In the genomic region with DNA sequence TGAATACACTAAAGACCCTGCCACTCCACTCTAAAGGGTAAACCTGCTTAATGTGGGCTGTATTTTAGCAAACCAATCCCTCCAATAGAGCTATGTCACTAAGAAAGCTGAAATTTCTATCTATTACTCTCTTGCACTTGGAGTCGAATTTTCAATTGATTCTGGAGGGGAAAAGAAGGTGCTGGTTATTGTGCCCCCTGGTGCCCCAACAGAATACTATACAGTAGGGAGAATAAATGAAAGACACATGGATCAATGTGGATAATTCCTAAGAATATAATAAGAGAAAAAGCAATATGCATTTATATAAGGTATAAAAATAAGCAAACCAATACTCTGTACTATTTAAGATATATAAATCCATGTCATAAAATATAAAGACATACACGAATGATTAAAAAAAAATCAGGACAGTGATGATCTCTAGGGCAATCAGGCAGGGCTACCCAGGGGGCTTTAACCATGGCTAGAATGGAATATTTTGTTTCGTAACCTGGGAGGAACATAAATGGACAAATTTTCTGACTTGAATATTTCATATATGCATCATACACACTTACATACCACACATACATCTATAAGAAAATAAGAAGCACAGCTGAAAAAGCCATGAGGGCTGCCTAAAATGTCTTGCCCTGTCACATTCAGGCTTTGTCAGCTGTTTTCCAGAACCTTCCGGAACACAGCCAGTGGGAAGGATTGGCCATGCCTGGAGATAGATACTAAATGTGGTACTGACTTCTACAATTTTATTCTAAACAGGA, we compare ENCODE assay signal across 8 cellular contexts. TPM values are rescaled to one million over a fixed set of nuclear protein-coding genes. Genes with fewer than 3 reads are reported as not detected.
DNase-seq lines count a peak whose midpoint lies in the region; ATAC-seq, FAIRE-seq and TF ChIP-seq lines count a peak whose summit lies in the region.

No MANE protein-coding gene starts in this region.

- no peak overlapping the region for H3K27ac Mint-ChIP-seq in stimulated activated effector memory CD8-positive, alpha-beta T cell treated with anti-CD3 and anti-CD28 coated beads, Interleukin-12 subunit alpha, Interleukin-12 subunit beta, amount 100 ng/mL, for 72 hours

- H3K4me1 ChIP-seq in stomach, result peaks cover 0 to 16% (median 6%) of the 10 kb centered on the region in 4 donors

- FAIRE-seq in H54 (lab: Jason Lieb, UNC), result no peak

- no peaks in the 10 kb centered on the region for H3K9me3 ChIP-seq in stomach

- DNase-seq in AML-193 (lab: John Stamatoyannopoulos, UW) (peak; percentile 24 to 31), OCI-M1 (lab: John Stamatoyannopoulos, UW) (peak; percentile 3), fibroblast of peridontal ligament (ENCODE audit: extremely low read depth) (peak; percentile 60), stomach (no peak), H54 (ENCODE audit: insufficient read length, low spot score) (no peak)
- no peak for DNase-seq in stimulated activated effector memory CD8-positive, alpha-beta T cell treated with anti-CD3 and anti-CD28 coated beads, Interleukin-12 subunit alpha, Interleukin-12 subunit beta, amount 100 ng/mL, for 72 hours (ENCODE audit: low spot score in 2 of 2)

- peak; percentile 29; the same call in 1 of the 2 replicates for TF ChIP-seq CTCF in GM12875 (IDR thresholded peaks at IDR 0.05; ENCODE audit: borderline replicate concordance, insufficient read depth, low read depth, low read length)
- peak in 5 of 7 experiments; percentile 10 to 52 (median 34) for TF ChIP-seq CTCF in stomach (IDR thresholded peaks at IDR 0.05)

- H3K4me3 ChIP-seq in GM12875 (ENCODE audit: low read depth, low read length), result no peak overlapping the region
- H3K4me3 ChIP-seq in stomach, result no peak overlapping the region

- ATAC-seq in esophagus mucosa, result no peak
- no peak for ATAC-seq in stimulated activated effector memory CD8-positive, alpha-beta T cell treated with anti-CD3 and anti-CD28 coated beads, Interleukin-12 subunit alpha, Interleukin-12 subunit beta, amount 100 ng/mL, for 72 hours

- no peaks in the 10 kb centered on the region for H3K27me3 ChIP-seq in stomach

- H3K36me3 ChIP-seq in stomach, result no peaks in the 10 kb centered on the region

- TF ChIP-seq POLR2A in stomach (IDR thresholded peaks at IDR 0.05) (no peak), H54 (IDR thresholded peaks at IDR 0.05; ENCODE audit: low read depth, low read length) (no peak)

- H3K9me3 Mint-ChIP-seq in stimulated activated effector memory CD8-positive, alpha-beta T cell treated with anti-CD3 and anti-CD28 coated beads, Interleukin-12 subunit alpha, Interleukin-12 subunit beta, amount 100 ng/mL, for 72 hours, result no peaks in the 10 kb centered on the region

- intact Hi-C loops in stomach (cut with DNase I; ENCODE audit: low total_unique reads), result no loop called here

- H3K36me3 Mint-ChIP-seq in stimulated activated effector memory CD8-positive, alpha-beta T cell treated with anti-CD3 and anti-CD28 coated beads, Interleukin-12 subunit alpha, Interleukin-12 subunit beta, amount 100 ng/mL, for 72 hours, result no peaks in the 10 kb centered on the region

- no peak for TF ChIP-seq EP300 in stomach (IDR thresholded peaks at IDR 0.05)

- H3K4me3 Mint-ChIP-seq in stimulated activated effector memory CD8-positive, alpha-beta T cell treated with anti-CD3 and anti-CD28 coated beads, Interleukin-12 subunit alpha, Interleukin-12 subunit beta, amount 100 ng/mL, for 72 hours, result no peak overlapping the region

- peaks cover 6% of the 10 kb centered on the region for H3K4me1 Mint-ChIP-seq in stimulated activated effector memory CD8-positive, alpha-beta T cell treated with anti-CD3 and anti-CD28 coated beads, Interleukin-12 subunit alpha, Interleukin-12 subunit beta, amount 100 ng/mL, for 72 hours

- WGBS in stomach, 5 donors, result 76 to 82% (median 79%) methylated on average over 4 of the region's 4 CpGs

- H3K27ac ChIP-seq in stomach, result no peak overlapping the region

RNA-seq across cellular contexts. Expression of a gene that starts 54.4 kb away (rescaled TPM):
- total RNA-seq in stomach (10 to 100 TPM in 3 of 5 donors, 1 to 10 TPM in 2; 9.6 to 20.4 (median 10.3) TPM), esophagus mucosa (9.0 TPM)
- polyA plus RNA-seq in stomach, result 10 to 100 TPM in 1 of 3 donors, 1 to 10 TPM in 2; 4.5 to 10.5 (median 4.6) TPM

RNA-seq across cellular contexts. Expression of a gene that starts 55.6 kb away (rescaled TPM):
- total RNA-seq in stomach (100 to 1,000 TPM in 1 of 5 donors, 10 to 100 TPM in 3, 1 to 10 TPM in 1; 2.6 to 127 (median 26.8) TPM), esophagus mucosa (18.6 TPM)
- 1 to 10 TPM; 3.4 to 5.9 (median 3.6) TPM for polyA plus RNA-seq in stomach

Comparison
In these comparisons a context has a peak if more than half of its experiments do, and no peak if none do; other contexts are left out.
1. DNase-seq: peak in AML-193 (2 of 2), OCI-M1 (single experiment) and fibroblast of peridontal ligament (single experiment); none in stomach (single experiment), stimulated activated effector memory CD8-positive, alpha-beta T cell treated with anti-CD3 and anti-CD28 coated beads, Interleukin-12 subunit alpha, Interleukin-12 subunit beta, amount 100 ng/mL, for 72 hours (0 of 2) and H54 (single experiment).